ENCODE assay signal across 24 cellular contexts in the genomic region with DNA sequence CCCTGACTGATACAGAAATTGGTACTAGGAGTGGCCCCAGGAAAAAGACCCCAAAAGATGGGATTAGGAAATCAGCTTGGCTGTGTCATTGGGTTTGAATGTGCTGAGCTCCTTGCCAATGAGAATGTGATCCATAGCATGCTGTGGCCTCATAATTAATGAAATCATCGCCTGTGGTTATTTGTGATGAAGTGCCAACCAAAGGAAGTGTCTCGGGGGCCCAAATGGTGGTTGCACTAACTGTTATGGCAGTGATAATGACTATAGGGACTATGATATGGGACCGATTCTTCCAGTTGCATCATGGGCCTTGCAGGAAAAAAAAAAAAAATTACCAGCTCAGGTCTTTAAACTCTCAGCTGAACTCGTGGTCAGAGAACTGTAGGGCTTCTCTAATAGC. TPM values are rescaled to one million over a fixed set of nuclear protein-coding genes. Genes with fewer than 3 reads are reported as not detected.
DNase-seq lines count a peak whose midpoint lies in the region; ATAC-seq, FAIRE-seq and TF ChIP-seq lines count a peak whose summit lies in the region.
"Had no signal": no experiment of that assay in that cellular context is flagged by ENCODE, and none has a peak within 500 bp of the region (broad histone marks: within the 10 kb centered on the region; RNA-seq: fewer than 3 reads in every experiment).

No MANE protein-coding gene starts in this region.

- POLR2A ChIA-PET in CD4-positive, alpha-beta memory T cell (lab: Charles Lee; ENCODE audit: partially characterized antibody) = interaction anchor here (1.4 to 3.3 kb wide), 6 partner anchors 10 to 79 kb away, joined by 3 to 22 read pairs (median 4); a partner anchor contains a TSS
- POLR2A ChIA-PET in activated CD4-positive, alpha-beta memory T cell treated with anti-CD3 and anti-CD28 coated beads for 36 hours (lab: Charles Lee) = interaction anchor here (0.8 to 2.8 kb wide), 4 partner anchors 15 to 54 kb away, joined by 3 to 11 read pairs (median 6); a partner anchor contains a TSS
- POLR2A ChIA-PET in A673 (lab: Charles Lee; ENCODE audit: low non-redundant PET) = no interaction called here

- peak overlapping the region in 1 of 8 donors; percentile 39 for H3K4me3 Mint-ChIP-seq in CD4-positive, alpha-beta memory T cell
- no peak overlapping the region for H3K4me3 Mint-ChIP-seq in activated CD4-positive, alpha-beta memory T cell treated with anti-CD3 and anti-CD28 coated beads for 36 hours
- peak overlapping the region; percentile 67 to 76 for H3K4me3 Mint-ChIP-seq in effector memory CD8-positive, alpha-beta T cell
- H3K4me3 Mint-ChIP-seq: CD14-positive monocyte had no signal

- BruUV-seq in A673 (replicated peaks; lab: Mats Ljungman, UMichigan) = no TSS peak

- FAIRE-seq in GM19239 (lab: Jason Lieb, UNC) = no peak
- FAIRE-seq: HepG2 had no signal

- peaks cover 3 to 12% (median 8%) of the 10 kb centered on the region in 4 donors for H3K4me1 Mint-ChIP-seq in CD4-positive, alpha-beta memory T cell
- peaks cover 20% of the 10 kb centered on the region for H3K4me1 Mint-ChIP-seq in activated CD4-positive, alpha-beta memory T cell treated with anti-CD3 and anti-CD28 coated beads for 36 hours (ENCODE audit: low read depth)
- H3K4me1 Mint-ChIP-seq in effector memory CD8-positive, alpha-beta T cell (ENCODE audit: low read depth in 2 of 2) = peaks cover 11 to 18% of the 10 kb centered on the region in 2 donors

- TF ChIP-seq CTCF in A673 (conservative IDR thresholded peaks at IDR 0.05; ENCODE audit: low read depth, low read length) = no peak

- peak overlapping the region; percentile 37 to 96 (median 80) for H3K27ac Mint-ChIP-seq in CD4-positive, alpha-beta memory T cell
- peak overlapping the region; percentile 38 for H3K27ac Mint-ChIP-seq in activated CD4-positive, alpha-beta memory T cell treated with anti-CD3 and anti-CD28 coated beads for 36 hours
- H3K27ac Mint-ChIP-seq in effector memory CD8-positive, alpha-beta T cell = peak overlapping the region; percentile 91 to 96

- no peaks in the 10 kb centered on the region for H3K27me3 ChIP-seq in CD4-positive, alpha-beta memory T cell (ENCODE audit: insufficient read depth, low read length)
- no peaks in the 10 kb centered on the region for H3K27me3 ChIP-seq in A673 (replicated peaks; ENCODE audit: insufficient read depth, low read depth, low read length, poor library complexity)

- H3K27ac ChIP-seq in CD4-positive, alpha-beta memory T cell (ENCODE audit: low read depth, low read length) = no peak overlapping the region
- no peak overlapping the region for H3K27ac ChIP-seq in A673 (ENCODE audit: low read depth, low read length, poor library complexity, severe bottlenecking)
- H3K27ac ChIP-seq: 22Rv1, GM23248, PC-9, RWPE1 had no signal

- intact Hi-C loops in CD4-positive, alpha-beta memory T cell (cut with micrococcal nuclease) = loop anchor here (2.0 kb wide), 1 partner anchor 54 kb away; no protein-coding TSS in a partner anchor
- intact Hi-C loops in activated CD4-positive, alpha-beta memory T cell treated with anti-CD3 and anti-CD28 coated beads for 36 hours (cut with micrococcal nuclease) = loop anchor here (1.0 to 2.0 kb wide), 3 partner anchors 21 to 68 kb away; no protein-coding TSS in a partner anchor
- intact Hi-C loops in A673 (cut with micrococcal nuclease; ENCODE audit: unreplicated experiment) = loop anchor here (5.0 kb wide), 1 partner anchor 66 kb away; no protein-coding TSS in a partner anchor

- no peaks in the 10 kb centered on the region for H3K9me3 Mint-ChIP-seq in CD4-positive, alpha-beta memory T cell
- no peaks in the 10 kb centered on the region for H3K9me3 Mint-ChIP-seq in activated CD4-positive, alpha-beta memory T cell treated with anti-CD3 and anti-CD28 coated beads for 36 hours
- no peaks in the 10 kb centered on the region for H3K9me3 Mint-ChIP-seq in effector memory CD8-positive, alpha-beta T cell

- DNase-seq in NK-92 treated with Interleukin-12 subunit alpha and Interleukin-12 subunit beta, amount 100 ng/mL, for 24 hours (lab: John Stamatoyannopoulos, UW) = peak; percentile 52
- DNase-seq in NK-92 (lab: John Stamatoyannopoulos, UW; ENCODE audit: unreplicated experiment) (no peak), pons (ENCODE audit: low spot score) (no peak), GM19239 (ENCODE audit: insufficient read length, low spot score) (no peak), A673 (ENCODE audit: low spot score) (no peak)
- no peak for DNase-seq in CD4-positive, alpha-beta memory T cell
- DNase-seq in activated CD4-positive, alpha-beta memory T cell treated with anti-CD3 and anti-CD28 coated beads for 36 hours = no peak
- DNase-seq in effector memory CD8-positive, alpha-beta T cell = peak in 1 of 3 experiments; percentile 46
- DNase-seq: Caco-2, GF-D8, GM23248, KBM-7, NCI-H1105 treated with DMSO at 0.1 percent for 48 hours, NCI-H1694, NCI-H2081 treated with DMSO at 0.1 percent for 48 hours, NCI-H510A, NCI-H748 treated with DMSO at 0.1 percent for 48 hours, PC-9, SIG-M5 had no signal

- no peaks in the 10 kb centered on the region for H3K36me3 Mint-ChIP-seq in CD4-positive, alpha-beta memory T cell
- no peaks in the 10 kb centered on the region for H3K36me3 Mint-ChIP-seq in activated CD4-positive, alpha-beta memory T cell treated with anti-CD3 and anti-CD28 coated beads for 36 hours
- no peaks in the 10 kb centered on the region for H3K36me3 Mint-ChIP-seq in effector memory CD8-positive, alpha-beta T cell (ENCODE audit: insufficient read depth)
- H3K36me3 Mint-ChIP-seq: CD14-positive monocyte had no signal

- H3K27me3 Mint-ChIP-seq in CD4-positive, alpha-beta memory T cell = no peaks in the 10 kb centered on the region
- H3K27me3 Mint-ChIP-seq in activated CD4-positive, alpha-beta memory T cell treated with anti-CD3 and anti-CD28 coated beads for 36 hours = no peaks in the 10 kb centered on the region
- no peaks in the 10 kb centered on the region for H3K27me3 Mint-ChIP-seq in effector memory CD8-positive, alpha-beta T cell

- H3K36me3 ChIP-seq in CD4-positive, alpha-beta memory T cell (ENCODE audit: insufficient read depth, low read length) = no peaks in the 10 kb centered on the region
- no peaks in the 10 kb centered on the region for H3K36me3 ChIP-seq in A673 (ENCODE audit: insufficient read depth, low read length, poor library complexity, severe bottlenecking)
- H3K36me3 ChIP-seq: HAP-1 had no signal

- peak; percentile 80 for ATAC-seq in effector memory CD8-positive, alpha-beta T cell (replicated peaks)
- ATAC-seq: HepG2 had no signal

- H3K4me1 ChIP-seq in CD4-positive, alpha-beta memory T cell (ENCODE audit: insufficient read depth, low read length) = no peaks in the 10 kb centered on the region
- H3K4me1 ChIP-seq in A673 (ENCODE audit: insufficient read depth, low read length, poor library complexity, severe bottlenecking) = no peaks in the 10 kb centered on the region
- H3K4me1 ChIP-seq: Caco-2, HAP-1 had no signal

- CTCF ChIA-PET in CD4-positive, alpha-beta memory T cell (lab: Charles Lee; ENCODE audit: partially characterized antibody) = interaction anchor here (0.6 to 5.7 kb wide), 20 partner anchors 10 to 1581 kb away, joined by 3 to 82 read pairs (median 11); a partner anchor contains a TSS
- CTCF ChIA-PET in activated CD4-positive, alpha-beta memory T cell treated with anti-CD3 and anti-CD28 coated beads for 36 hours (lab: Charles Lee) = interaction anchor here (0.6 to 5.4 kb wide), 21 partner anchors 9 to 930 kb away, joined by 3 to 71 read pairs (median 7); a partner anchor contains a TSS
- CTCF ChIA-PET in A673 (lab: Charles Lee) = interaction anchor here (0.5 to 1.1 kb wide), 2 partner anchors 22 to 288 kb away, joined by 3 to 4 read pairs; no protein-coding TSS in a partner anchor

- no peaks in the 10 kb centered on the region for H3K9me3 ChIP-seq in CD4-positive, alpha-beta memory T cell (ENCODE audit: control insufficient read depth in 1 of 2, low read length in 2 of 2)
- no peaks in the 10 kb centered on the region for H3K9me3 ChIP-seq in A673 (ENCODE audit: low read depth, low read length, poor library complexity, severe bottlenecking)
- H3K9me3 ChIP-seq: Caco-2, HAP-1 had no signal

- no peak overlapping the region for H3K4me3 ChIP-seq in CD4-positive, alpha-beta memory T cell (ENCODE audit: low read length in 2 of 2)
- no peak overlapping the region for H3K4me3 ChIP-seq in A673 (ENCODE audit: low read depth, low read length, poor library complexity, severe bottlenecking)
- H3K4me3 ChIP-seq: GM23248, HAP-1, PC-9 had no signal

RNA-seq across cellular contexts. Expression of a gene that starts 15.4 kb away (rescaled TPM):
- total RNA-seq in CD4-positive, alpha-beta memory T cell = 10 to 100 TPM; 54.9 to 56.4 TPM
- 10 to 100 TPM in 1 of 2 donors, 1 to 10 TPM in 1; 6.2 to 18.1 TPM for polyA plus RNA-seq in CD4-positive, alpha-beta memory T cell
- 10 to 100 TPM; 60.2 to 63.5 TPM for total RNA-seq in activated CD4-positive, alpha-beta memory T cell treated with anti-CD3 and anti-CD28 coated beads for 36 hours
- 27.9 and 31.5 TPM in 2 replicates for total RNA-seq in A673 (2021)

RNA-seq across cellular contexts. Expression of a gene that starts 23.3 kb away (rescaled TPM):
- total RNA-seq in CD4-positive, alpha-beta memory T cell = 10 to 100 TPM; 17.7 to 18.2 TPM
- 10 to 100 TPM in 1 of 2 donors, 1 to 10 TPM in 1; 7.9 to 13.2 TPM for polyA plus RNA-seq in CD4-positive, alpha-beta memory T cell
- total RNA-seq in activated CD4-positive, alpha-beta memory T cell treated with anti-CD3 and anti-CD28 coated beads for 36 hours = 10 to 100 TPM; 15.1 to 15.3 TPM
- 4.9 and 9.1 TPM in 2 replicates for total RNA-seq in A673 (2021)

RNA-seq across cellular contexts. Expression of a gene that starts 51.9 kb away (rescaled TPM):
- total RNA-seq in CD4-positive, alpha-beta memory T cell = under 1 TPM; 0.76 to 0.83 TPM
- not detected for polyA plus RNA-seq in CD4-positive, alpha-beta memory T cell
- total RNA-seq in activated CD4-positive, alpha-beta memory T cell treated with anti-CD3 and anti-CD28 coated beads for 36 hours = 1 to 10 TPM in 1 of 2 experiments, under 1 TPM in 1; 0.95 to 1.5 TPM
- total RNA-seq in A673 (2021) = 0.24 TPM in 1 of 2 replicates, not detected in the other
- total RNA-seq: GM23248 had no signal
- polyA plus RNA-seq: CD14-positive monocyte, GM23248 had no signal

Comparison
In these comparisons a context has a peak if more than half of its experiments do, and no peak if none do; other contexts are left out.
1. H3K27ac Mint-ChIP-seq: peak in every context shown above with its lines; median percentile 94 in effector memory CD8-positive, alpha-beta T cell; 80 in CD4-positive, alpha-beta memory T cell; 38 in activated CD4-positive, alpha-beta memory T cell treated with anti-CD3 and anti-CD28 coated beads for 36 hours.